Comparison of ENCODE assay signal across 19 cellular contexts in the genomic region with DNA sequence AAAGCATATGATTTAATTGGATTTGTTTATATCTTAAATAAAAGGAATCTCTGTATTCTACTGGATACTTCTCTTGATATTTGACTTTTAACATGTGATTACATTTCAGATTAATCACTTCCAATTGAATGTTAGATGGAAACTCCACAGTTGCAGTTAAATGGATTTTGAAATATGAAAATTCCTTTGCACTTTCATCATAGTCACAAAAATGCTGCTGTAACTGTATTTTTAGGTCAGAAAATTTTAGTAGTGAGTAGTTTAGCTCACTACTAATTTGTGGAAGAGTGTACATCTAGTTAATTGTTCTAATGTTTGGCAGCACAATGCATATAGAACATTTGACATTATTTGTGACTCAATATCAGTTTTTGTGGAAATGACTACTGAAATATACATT. TPM values are rescaled to one million over a fixed set of nuclear protein-coding genes. Genes with fewer than 3 reads are reported as not detected.
"Had no signal": no experiment of that assay in that cellular context is flagged by ENCODE, and none has a peak within 500 bp of the region (broad histone marks: within the 10 kb centered on the region; RNA-seq: fewer than 3 reads in every experiment).

No MANE protein-coding gene starts in this region.

- H3K27ac ChIP-seq: hepatocyte, ovary, right atrium auricular region, sigmoid colon, stomach, thoracic aorta, transverse colon had no signal

- H3K4me1 ChIP-seq: right atrium auricular region, sigmoid colon, stomach had no signal

- H3K4me3 ChIP-seq: hepatocyte, ovary, right atrium auricular region, sigmoid colon, stomach, thoracic aorta, transverse colon had no signal

- H3K27me3 ChIP-seq: hepatocyte, ovary, right atrium auricular region, sigmoid colon, stomach, transverse colon had no signal

- DNase-seq: cortex of kidney; effector memory CD4-positive, alpha-beta T cell; foreskin melanocyte; head of caudate nucleus; kidney glomerular epithelial cell; natural killer cell; ovary; sigmoid colon; small intestine; stimulated activated CD4-positive, alpha-beta T cell treated with anti-CD3 and anti-CD28 coated beads, Interleukin-12 subunit alpha, Interleukin-12 subunit beta, amount 100 ng/mL, for 4 hours; stimulated activated naive CD4-positive, alpha-beta T cell; stomach; substantia nigra; transverse colon had no signal

- ATAC-seq: esophagus mucosa, natural killer cell had no signal

- H3K4me2 ChIP-seq: hepatocyte had no signal

- H3K36me3 ChIP-seq: ovary, right atrium auricular region, sigmoid colon, stomach, thoracic aorta, transverse colon had no signal

- H3K9me3 ChIP-seq: ovary, right atrium auricular region, sigmoid colon, thoracic aorta, transverse colon had no signal

- H2AFZ ChIP-seq: hepatocyte had no signal

RNA-seq across cellular contexts. Expression of a gene that starts 26.8 kb away (rescaled TPM):
- total RNA-seq: mucosa of gallbladder, natural killer cell had no signal
- polyA plus RNA-seq: small intestine had no signal
